In the genomic region with DNA sequence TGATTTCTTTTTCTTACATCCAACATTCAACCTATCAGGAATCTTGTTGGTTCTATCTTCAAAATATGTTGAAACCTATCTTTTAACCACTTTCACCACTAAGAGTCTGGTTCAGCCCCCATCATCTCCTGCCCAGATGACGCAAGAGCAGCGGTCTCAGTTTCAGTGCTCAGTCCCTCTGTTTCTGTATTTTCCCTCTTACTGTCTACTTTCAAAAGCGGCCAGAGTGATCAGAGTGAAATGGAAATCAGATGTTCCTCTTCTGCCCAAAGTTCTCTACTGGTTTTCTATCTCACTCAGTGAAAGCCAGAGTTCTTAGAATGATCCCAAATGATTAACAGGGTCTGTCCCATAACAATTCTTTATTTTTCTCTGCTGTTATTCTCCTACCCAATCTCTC, we compare ENCODE assay signal across 10 cellular contexts.
A peak's percentile ranks its signal among the peaks of the same experiment; 100 is the strongest.
DNase-seq lines count a peak whose midpoint lies in the region; ATAC-seq and TF ChIP-seq lines count a peak whose summit lies in the region.
"Had no signal": no experiment of that assay in that cellular context is flagged by ENCODE, and none has a peak within 500 bp of the region (broad histone marks: within the 10 kb centered on the region; RNA-seq: fewer than 3 reads in every experiment).

No MANE protein-coding gene starts in this region.

- TF ChIP-seq CTCF in thyroid gland (IDR thresholded peaks at IDR 0.05) (no peak), spleen (IDR thresholded peaks at IDR 0.05 in 8 of 11, conservative IDR thresholded peaks at IDR 0.05 in 3 of 11) (no peak)

- H3K36me3 Mint-ChIP-seq in activated naive CD8-positive, alpha-beta T cell treated with anti-CD3 and anti-CD28 coated beads for 36 hours: peaks cover 1% of the 10 kb centered on the region

- H3K27me3 ChIP-seq in thyroid gland: no peaks in the 10 kb centered on the region
- no peaks in the 10 kb centered on the region for H3K27me3 ChIP-seq in spleen (replicated peaks in 1 of 7)
- H3K27me3 ChIP-seq: SJSA1 had no signal

- peaks cover 15% of the 10 kb centered on the region for H3K4me1 Mint-ChIP-seq in activated naive CD8-positive, alpha-beta T cell treated with anti-CD3 and anti-CD28 coated beads for 36 hours
- H3K4me1 Mint-ChIP-seq: nephron had no signal

- H3K36me3 ChIP-seq in thyroid gland (no peaks in the 10 kb centered on the region), spleen (no peaks in the 10 kb centered on the region)
- H3K36me3 ChIP-seq: SJSA1 had no signal

- TF ChIP-seq POLR2A in thyroid gland (IDR thresholded peaks at IDR 0.05): no peak
- TF ChIP-seq POLR2A in spleen (IDR thresholded peaks at IDR 0.05): no peak

- H3K9me3 Mint-ChIP-seq in activated naive CD8-positive, alpha-beta T cell treated with anti-CD3 and anti-CD28 coated beads for 36 hours: peaks cover 2% of the 10 kb centered on the region
- H3K9me3 Mint-ChIP-seq: nephron had no signal

- no peak overlapping the region for H3K4me3 Mint-ChIP-seq in activated naive CD8-positive, alpha-beta T cell treated with anti-CD3 and anti-CD28 coated beads for 36 hours
- H3K4me3 Mint-ChIP-seq: nephron had no signal

- peak; percentile 12 for DNase-seq in activated naive CD8-positive, alpha-beta T cell treated with anti-CD3 and anti-CD28 coated beads for 36 hours
- DNase-seq in thyroid gland: no peak
- no peak for DNase-seq in posterior vena cava (ENCODE audit: low spot score)
- no peak for DNase-seq in spleen

- H3K27ac ChIP-seq in thyroid gland (no peak overlapping the region), spleen (no peak overlapping the region)
- H3K27ac ChIP-seq: SJSA1 had no signal

- H3K4me3 ChIP-seq in thyroid gland (replicated peaks in 1 of 3): no peak overlapping the region
- no peak overlapping the region for H3K4me3 ChIP-seq in spleen
- H3K4me3 ChIP-seq: SJSA1 had no signal

- WGBS in thyroid gland, 2 donors: 85 to 88% methylated on average over 3 of the region's 3 CpGs
- 38 to 79% (median 63%) methylated on average over 3 of the region's 3 CpGs for WGBS in spleen, 5 donors

- H3K4me1 ChIP-seq in thyroid gland (no peaks in the 10 kb centered on the region), spleen (no peaks in the 10 kb centered on the region)
- H3K4me1 ChIP-seq: SJSA1 had no signal

- ATAC-seq in GM18508 (IDR thresholded peaks at IDR 0.05; ENCODE audit: insufficient read depth, unreplicated experiment): peak; percentile 86
- peak; percentile 89 for ATAC-seq in GM21390 (IDR thresholded peaks at IDR 0.05; ENCODE audit: unreplicated experiment)
- ATAC-seq in HG03280 (IDR thresholded peaks at IDR 0.05; ENCODE audit: unreplicated experiment): peak; percentile 58
- ATAC-seq in GM18873 (IDR thresholded peaks at IDR 0.05; ENCODE audit: low FRiP score, unreplicated experiment): no peak

- no peaks in the 10 kb centered on the region for H3K9me3 ChIP-seq in thyroid gland
- no peaks in the 10 kb centered on the region for H3K9me3 ChIP-seq in spleen
- H3K9me3 ChIP-seq: SJSA1 had no signal

- peaks cover 4% of the 10 kb centered on the region for H3K27me3 Mint-ChIP-seq in activated naive CD8-positive, alpha-beta T cell treated with anti-CD3 and anti-CD28 coated beads for 36 hours

- intact Hi-C loops in thyroid gland (cut with DNase I) (no loop called here), posterior vena cava (cut with DNase I) (no loop called here), spleen (cut with DNase I; ENCODE audit: low total_unique reads) (no loop called here)

- peak overlapping the region; percentile 46 for H3K27ac Mint-ChIP-seq in activated naive CD8-positive, alpha-beta T cell treated with anti-CD3 and anti-CD28 coated beads for 36 hours
- H3K27ac Mint-ChIP-seq: nephron had no signal
